9 cellular contexts compared by ENCODE assay signal in the genomic region with DNA sequence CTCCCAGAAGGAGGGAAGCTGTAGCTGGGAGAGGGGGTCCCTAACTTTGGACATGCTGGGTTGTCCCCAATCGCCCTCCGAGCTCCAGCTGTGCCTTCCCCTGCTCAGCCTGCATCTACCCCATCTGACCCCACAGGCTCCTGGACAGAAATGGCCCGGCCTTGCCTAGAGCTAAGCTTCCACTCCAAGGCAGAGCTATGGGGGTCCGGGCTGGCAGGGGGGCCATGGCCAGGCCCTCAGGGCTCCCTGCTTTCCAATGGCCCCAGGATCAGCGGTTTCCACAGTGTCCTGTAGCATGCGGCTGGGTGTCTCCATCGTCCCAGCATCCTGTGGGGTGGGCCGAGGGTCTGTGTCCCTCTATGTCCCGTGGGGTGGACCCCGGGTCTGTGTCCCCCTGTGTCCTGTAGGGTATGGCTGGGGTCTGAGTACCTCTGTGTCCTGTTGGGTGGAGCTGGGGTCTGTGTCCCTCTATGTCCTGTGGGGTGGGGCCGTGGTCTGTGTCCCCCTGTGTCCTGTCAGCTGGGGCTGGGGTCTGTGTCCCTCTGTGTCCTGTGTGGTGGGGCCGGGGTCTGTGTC.
DNase-seq lines count a peak whose midpoint lies in the region; ATAC-seq and TF ChIP-seq lines count a peak whose summit lies in the region.
"Had no signal": no experiment of that assay in that cellular context is flagged by ENCODE, and none has a peak within 500 bp of the region (broad histone marks: within the 10 kb centered on the region; RNA-seq: fewer than 3 reads in every experiment).

No MANE protein-coding gene starts in this region.

- no peaks in the 10 kb centered on the region for H3K9me3 Mint-ChIP-seq in activated T-cell treated with anti-CD3 and anti-CD28 coated beads, Interleukin-2, amount 50 U/mL, for 4 hours

- H3K36me3 ChIP-seq in GM23248 (ENCODE audit: low read depth): no peaks in the 10 kb centered on the region
- H3K36me3 ChIP-seq in left ventricle myocardium inferior: no peaks in the 10 kb centered on the region
- no peaks in the 10 kb centered on the region for H3K36me3 ChIP-seq in skeletal muscle satellite cell (ENCODE audit: insufficient read depth, low read length)

- peak overlapping the region; percentile 27 for H3K4me2 ChIP-seq in GM23248 (ENCODE audit: unreplicated experiment)
- H3K4me2 ChIP-seq in skeletal muscle satellite cell (ENCODE audit: low read length): peak overlapping the region; percentile 76

- no peaks in the 10 kb centered on the region for H3K27me3 ChIP-seq in GM23248 (replicated peaks; ENCODE audit: insufficient read depth)
- no peaks in the 10 kb centered on the region for H3K27me3 ChIP-seq in left ventricle myocardium inferior (ENCODE audit: low read depth)
- H3K27me3 ChIP-seq in skeletal muscle satellite cell (ENCODE audit: control insufficient read depth, insufficient read depth, low read length): no peaks in the 10 kb centered on the region

- H3K9ac ChIP-seq in GM23248: peak overlapping the region; percentile 93
- peak overlapping the region; percentile 76 for H3K9ac ChIP-seq in skeletal muscle satellite cell (ENCODE audit: low read depth, low read length)

- H3K9me3 ChIP-seq in GM23248 (ENCODE audit: low read depth) (no peaks in the 10 kb centered on the region), left ventricle myocardium inferior (replicated peaks) (peaks cover 11% of the 10 kb centered on the region), skeletal muscle satellite cell (replicated peaks; ENCODE audit: low read length) (peaks cover 3% of the 10 kb centered on the region)

- H4K20me1 ChIP-seq in GM23248 (ENCODE audit: insufficient read depth): no peaks in the 10 kb centered on the region

- no peak overlapping the region for H2AFZ ChIP-seq in GM23248

- no peaks in the 10 kb centered on the region for H3K27me3 Mint-ChIP-seq in activated T-cell treated with anti-CD3 and anti-CD28 coated beads, Interleukin-2, amount 50 U/mL, for 4 hours (ENCODE audit: low read depth)

- H3K4me1 ChIP-seq in GM23248 (ENCODE audit: insufficient read depth): peaks cover 23% of the 10 kb centered on the region
- H3K4me1 ChIP-seq in left ventricle myocardium inferior: peaks cover 28% of the 10 kb centered on the region
- H3K4me1 ChIP-seq in skeletal muscle satellite cell (ENCODE audit: control insufficient read depth, insufficient read depth, low read length): peaks cover 31% of the 10 kb centered on the region

- H3K4me3 ChIP-seq in GM23248: no peak overlapping the region
- H3K4me3 ChIP-seq in left ventricle myocardium inferior: peak overlapping the region; percentile 57
- peak overlapping the region; percentile 21 for H3K4me3 ChIP-seq in skeletal muscle satellite cell (ENCODE audit: low read length)

- no peak for ATAC-seq in activated T-cell treated with anti-CD3 and anti-CD28 coated beads, Interleukin-2, amount 50 U/mL, for 4 hours

- peaks cover 12% of the 10 kb centered on the region for H3K4me1 Mint-ChIP-seq in activated T-cell treated with anti-CD3 and anti-CD28 coated beads, Interleukin-2, amount 50 U/mL, for 4 hours (ENCODE audit: low read depth)

- intact Hi-C loops in left ventricle myocardium inferior (cut with micrococcal nuclease): no loop called here

- peaks cover 6% of the 10 kb centered on the region for H3F3A ChIP-seq in GM23248 (ENCODE audit: insufficient read depth)

- no peaks in the 10 kb centered on the region for H3K36me3 Mint-ChIP-seq in activated T-cell treated with anti-CD3 and anti-CD28 coated beads, Interleukin-2, amount 50 U/mL, for 4 hours (ENCODE audit: insufficient read depth)

- TF ChIP-seq CTCF in left ventricle myocardium inferior (IDR thresholded peaks at IDR 0.05; ENCODE audit: borderline replicate concordance): no peak

- H3K9me2 ChIP-seq in GM23248 (ENCODE audit: insufficient read depth): no peaks in the 10 kb centered on the region

- in situ Hi-C loops in GM23248 (cut with MboI): loop anchor here (25.0 kb wide), 1 partner anchor 205 kb away; no protein-coding TSS in a partner anchor

- DNase-seq in GM23248 (no peak), left ventricle myocardium inferior (no peak), activated gamma-delta T cell (lab: John Stamatoyannopoulos, UW) (no peak), hippocampal formation (lab: John Stamatoyannopoulos, UW) (no peak), NCI-H1105 treated with DMSO at 0.1 percent for 48 hours (lab: John Stamatoyannopoulos, UW) (no peak), DMS79 treated with DMSO at 0.1 percent for 48 hours (lab: John Stamatoyannopoulos, UW) (no peak)
- no peak for DNase-seq in activated T-cell treated with anti-CD3 and anti-CD28 coated beads, Interleukin-2, amount 50 U/mL, for 4 hours
- DNase-seq: SHP77 had no signal

- H3K79me2 ChIP-seq in GM23248 (ENCODE audit: insufficient read depth): no peaks in the 10 kb centered on the region

- H3K4me3 Mint-ChIP-seq in activated T-cell treated with anti-CD3 and anti-CD28 coated beads, Interleukin-2, amount 50 U/mL, for 4 hours: peak overlapping the region; percentile 84

- WGBS in GM23248 (ENCODE audit: low coverage in 1 of 2, low lambda C conversion rate in 2 of 2, missing lambda C conversion rate in 2 of 2), 2 experiments: 42 to 53% methylated on average over 10 to 11 of the region's 12 CpGs

- H3K27ac ChIP-seq in GM23248 (peak overlapping the region; percentile 99), left ventricle myocardium inferior (replicated peaks) (peak overlapping the region; percentile 94)
